ENCODE assay signal across 2 cellular contexts in the genomic region with DNA sequence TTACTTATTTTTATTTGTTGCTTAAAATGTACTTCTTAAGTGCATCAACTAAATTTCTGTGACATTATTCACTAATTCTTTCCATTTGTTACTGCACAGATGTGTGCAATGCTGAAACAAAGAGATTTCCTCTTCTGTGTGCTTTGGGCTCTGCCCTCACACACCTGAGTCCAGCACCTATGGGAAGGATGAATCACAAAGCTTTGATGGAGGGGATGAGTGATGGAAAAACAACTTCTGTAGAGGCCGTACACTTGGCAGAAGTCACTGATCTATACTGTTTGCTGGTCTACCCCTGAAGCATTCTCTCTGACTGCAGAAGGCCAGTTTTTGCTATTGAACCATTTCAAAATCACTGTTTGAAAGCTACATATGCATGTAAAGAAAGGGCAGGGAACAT.
TF ChIP-seq lines count a peak whose summit lies in the region.

No MANE protein-coding gene starts in this region.

TF ChIP-seq in HCT116, 20 proteins besides CTCF, POLR2A, EP300 and RAD21 (continued from another document):
- TF ChIP-seq TCF7L2 (IDR thresholded peaks at IDR 0.05; ENCODE audit: borderline replicate concordance, extremely low read depth, insufficient read depth, insufficient read length), result peak; percentile 30
- 0 out of 2 replicates have a peak, but pooled peaks have one; percentile 13 for TF ChIP-seq SP1 (IDR thresholded peaks at IDR 0.05; ENCODE audit: low read depth)
- peak; percentile 18; the same call in 1 of the 2 replicates for TF ChIP-seq FOSL1 (IDR thresholded peaks at IDR 0.05; ENCODE audit: low read depth)

TF ChIP-seq in HEK293T, 16 proteins besides CTCF, POLR2A, EP300 and RAD21 (continued from another document):
- TF ChIP-seq CTBP1 (IDR thresholded peaks at IDR 0.05; ENCODE audit: borderline replicate concordance), result no peak
TF ChIP-seq in HEK293T: peak in this region for 0.
